8 cellular contexts compared by ENCODE assay signal in genomic region chr9:98255578-98256296, GRCh38. TPM values are rescaled to one million over a fixed set of nuclear protein-coding genes. Genes with fewer than 3 reads are reported as not detected.
DNase-seq lines count a peak whose midpoint lies in the region; ATAC-seq and TF ChIP-seq lines count a peak whose summit lies in the region.

TBC1D2 (minus strand) TSS chr9:98255649; CDS start chr9:98255541, 108 bp downstream.

- no peaks in the 10 kb centered on the region for H3K9me3 ChIP-seq in DOHH2 (ENCODE audit: control insufficient read depth, insufficient read depth, low read length)
- H3K9me3 ChIP-seq in esophagus muscularis mucosa = no peaks in the 10 kb centered on the region
- H3K9me3 ChIP-seq in muscle layer of duodenum (ENCODE audit: control insufficient read depth in 1 of 2, low read length in 2 of 2) = no peaks in the 10 kb centered on the region

- H3K4me1 Mint-ChIP-seq in activated T-cell treated with anti-CD3 and anti-CD28 coated beads, Interleukin-2, amount 50 U/mL, for 72 hours (ENCODE audit: low read depth) = peaks cover 28% of the 10 kb centered on the region

- H3K9me3 Mint-ChIP-seq in activated T-cell treated with anti-CD3 and anti-CD28 coated beads, Interleukin-2, amount 50 U/mL, for 72 hours = no peaks in the 10 kb centered on the region

- TF ChIP-seq EP300 in esophagus muscularis mucosa (IDR thresholded peaks at IDR 0.05) = no peak

- H3K79me2 ChIP-seq in DOHH2 (ENCODE audit: control insufficient read depth, low read length) (no peaks in the 10 kb centered on the region), KMS-11 (ENCODE audit: insufficient read depth, low read depth) (no peaks in the 10 kb centered on the region)

- no peaks in the 10 kb centered on the region for H3K36me3 ChIP-seq in DOHH2 (ENCODE audit: control insufficient read depth, low read length)
- no peaks in the 10 kb centered on the region for H3K36me3 ChIP-seq in KMS-11 (ENCODE audit: insufficient read depth)
- H3K36me3 ChIP-seq in esophagus muscularis mucosa = peaks cover 0 to 5% (median 0%) of the 10 kb centered on the region in 4 donors
- peaks cover 0 to 4% of the 10 kb centered on the region in 2 donors for H3K36me3 ChIP-seq in muscle layer of duodenum (ENCODE audit: control insufficient read depth in 1 of 2, insufficient read depth in 2 of 2, low read length in 2 of 2)

- peak; percentile 87 for ATAC-seq in GM21786 (IDR thresholded peaks at IDR 0.05; ENCODE audit: unreplicated experiment)
- ATAC-seq in activated T-cell treated with anti-CD3 and anti-CD28 coated beads, Interleukin-2, amount 50 U/mL, for 72 hours (replicated peaks in 1 of 2) = peak; percentile 88 to 90

- no peaks in the 10 kb centered on the region for H4K20me1 ChIP-seq in DOHH2 (ENCODE audit: control insufficient read depth, insufficient read depth, low read depth, low read length)
- H4K20me1 ChIP-seq in KMS-11 (ENCODE audit: insufficient read depth) = no peaks in the 10 kb centered on the region

- TF ChIP-seq POLR2A in esophagus muscularis mucosa (IDR thresholded peaks at IDR 0.05; ENCODE audit: low read depth) = peak; percentile 23

- H3K27ac ChIP-seq in DOHH2 (ENCODE audit: low read depth, low read length) (peak within 1 kb of the TSS; percentile 90), KMS-11 (peak within 1 kb of the TSS; percentile 96), esophagus muscularis mucosa (replicated peaks in 1 of 4) (peak within 1 kb of the TSS; percentile 92 to 96 (median 96)), muscle layer of duodenum (ENCODE audit: low read length) (peak within 1 kb of the TSS; percentile 94)

- peaks cover 0 to 3% of the 10 kb centered on the region in 2 donors for H3K36me3 Mint-ChIP-seq in activated T-cell treated with anti-CD3 and anti-CD28 coated beads, Interleukin-2, amount 50 U/mL, for 72 hours (ENCODE audit: insufficient read depth in 2 of 2)

- H3K4me1 ChIP-seq in DOHH2 (ENCODE audit: control insufficient read depth, low read length) = peaks cover 18% of the 10 kb centered on the region
- peaks cover 9% of the 10 kb centered on the region for H3K4me1 ChIP-seq in KMS-11 (ENCODE audit: low read depth, poor library complexity, severe bottlenecking)
- H3K4me1 ChIP-seq in esophagus muscularis mucosa = peaks cover 26 to 44% (median 30%) of the 10 kb centered on the region in 4 donors
- H3K4me1 ChIP-seq in muscle layer of duodenum (ENCODE audit: control insufficient read depth in 1 of 2, insufficient read depth in 2 of 2, low read length in 2 of 2) = peaks cover 15 to 17% of the 10 kb centered on the region in 2 donors

- H3K9ac ChIP-seq in KMS-11 = peak within 1 kb of the TSS; percentile 90

- peak within 1 kb of the TSS; percentile 90 for H3K4me3 ChIP-seq in DOHH2 (ENCODE audit: low read length)
- no peak within 1 kb of the TSS for H3K4me3 ChIP-seq in KMS-11 (IDR thresholded peaks at IDR 0.05; ENCODE audit: insufficient read depth, low read depth, low read length)
- H3K4me3 ChIP-seq in esophagus muscularis mucosa = peak within 1 kb of the TSS; percentile 80 to 94 (median 90)
- H3K4me3 ChIP-seq in muscle layer of duodenum (ENCODE audit: low read depth in 1 of 2, low read length in 2 of 2) = peak within 1 kb of the TSS; percentile 75 to 96

- H3K27me3 ChIP-seq in DOHH2 (ENCODE audit: control insufficient read depth, low read length) (peaks cover 8% of the 10 kb centered on the region), KMS-11 (ENCODE audit: insufficient read depth, low read depth) (no peaks in the 10 kb centered on the region), esophagus muscularis mucosa (no peaks in the 10 kb centered on the region), muscle layer of duodenum (ENCODE audit: low read depth, low read length) (no peaks in the 10 kb centered on the region)

- H3K4me2 ChIP-seq in DOHH2 (ENCODE audit: low read length) = peak within 1 kb of the TSS; percentile 87
- H3K4me2 ChIP-seq in KMS-11 = peak within 1 kb of the TSS; percentile 61

- H2AFZ ChIP-seq in KMS-11 (ENCODE audit: low read depth) = peak within 1 kb of the TSS; percentile 96

- TF ChIP-seq CTCF in DOHH2 (IDR thresholded peaks at IDR 0.05; ENCODE audit: low read depth, low read length, poor library complexity, severe bottlenecking) (peak; percentile 35), KMS-11 (conservative IDR thresholded peaks at IDR 0.05; ENCODE audit: low read depth, low read length) (no peak), esophagus muscularis mucosa (IDR thresholded peaks at IDR 0.05) (peak in 2 of 3 experiments; percentile 21 to 24)

- peak within 1 kb of the TSS; percentile 85 for H3K27ac Mint-ChIP-seq in activated T-cell treated with anti-CD3 and anti-CD28 coated beads, Interleukin-2, amount 50 U/mL, for 72 hours

- intact Hi-C loops in esophagus muscularis mucosa (cut with DNase I) = loop anchor here (5.0 kb wide), 1 partner anchor 273 kb away; the partner anchor contains the start of gene ANP32B

- no peaks in the 10 kb centered on the region for H3K27me3 Mint-ChIP-seq in activated T-cell treated with anti-CD3 and anti-CD28 coated beads, Interleukin-2, amount 50 U/mL, for 72 hours (ENCODE audit: low read depth)

- DNase-seq in activated T-cell treated with anti-CD3 and anti-CD28 coated beads, Interleukin-2, amount 50 U/mL, for 72 hours = peak; percentile 97 to 98
- peak; percentile 98 for DNase-seq in esophagus muscularis mucosa (ENCODE audit: extremely low spot score)
- DNase-seq in stimulated activated CD8-positive, alpha-beta memory T cell treated with anti-CD3 and anti-CD28 coated beads, Interleukin-7, amount 100 ng/mL, for 24 hours (ENCODE audit: low read depth) = peak; percentile 95

- 0% methylated on average over 41 of the region's 64 CpGs for WGBS in esophagus muscularis mucosa

- H3K9me2 ChIP-seq in DOHH2 (replicated peaks; ENCODE audit: control insufficient read depth, low read length) = no peaks in the 10 kb centered on the region

- peak within 1 kb of the TSS; percentile 87 to 99 for H3K4me3 Mint-ChIP-seq in activated T-cell treated with anti-CD3 and anti-CD28 coated beads, Interleukin-2, amount 50 U/mL, for 72 hours

- peaks cover 14% of the 10 kb centered on the region for H3F3A ChIP-seq in DOHH2 (ENCODE audit: control insufficient read depth, insufficient read depth)

TF ChIP-seq in PFSK-1, 5 proteins besides CTCF, POLR2A, EP300 and RAD21:
- TF ChIP-seq SIN3A (IDR thresholded peaks at IDR 0.05; ENCODE audit: borderline replicate concordance, insufficient read depth, low read length) (no peak), FOXP2 (optimal IDR thresholded peaks at IDR 0.05; ENCODE audit: borderline replicate concordance, extremely low read depth, extremely low read length, insufficient read depth) (peak; percentile 58), POLR2AphosphoS5 (IDR thresholded peaks at IDR 0.05; ENCODE audit: low read depth, low read length) (peak; percentile 66)

RNA-seq across cellular contexts. Expression of gene TBC1D2, which starts in this region (rescaled TPM):
- polyA plus RNA-seq in PFSK-1 (2012; ENCODE audit: insufficient read length, low read depth) = 0.56 TPM
- 1 to 10 TPM; 5.8 to 6.0 TPM for total RNA-seq in activated T-cell treated with anti-CD3 and anti-CD28 coated beads, Interleukin-2, amount 50 U/mL, for 72 hours
- 10 to 100 TPM in 1 of 4 donors, 1 to 10 TPM in 3; 5.0 to 12.4 (median 7.3) TPM for total RNA-seq in esophagus muscularis mucosa
